In genomic region chr1:114319480-114319879, GRCh38 we compare ENCODE assay signal across 19 cellular contexts.
DNase-seq lines count a peak whose midpoint lies in the region; ATAC-seq, FAIRE-seq and TF ChIP-seq lines count a peak whose summit lies in the region.
"Had no signal": no experiment of that assay in that cellular context is flagged by ENCODE, and none has a peak within 500 bp of the region (broad histone marks: within the 10 kb centered on the region; RNA-seq: fewer than 3 reads in every experiment).

No MANE protein-coding gene starts in this region.

- peak overlapping the region; percentile 66 for H3K4me2 ChIP-seq in fibroblast of lung (ENCODE audit: extremely low read depth, insufficient read depth, low read length)
- H3K4me2 ChIP-seq: KMS-11 had no signal

- no peaks in the 10 kb centered on the region for H3K9me3 ChIP-seq in SK-N-MC (ENCODE audit: low read depth, low read length)
- no peaks in the 10 kb centered on the region for H3K9me3 ChIP-seq in fibroblast of lung (ENCODE audit: control insufficient read depth, insufficient read depth, low read depth, low read length)
- H3K9me3 ChIP-seq: psoas muscle had no signal

- no peak for TF ChIP-seq POLR2A in GM12892 (IDR thresholded peaks at IDR 0.05; ENCODE audit: low read depth, low read length)

- DNase-seq in EL (peak; percentile 49), SK-N-MC (ENCODE audit: low read depth, low spot score) (no peak), fibroblast of lung (ENCODE audit: low read depth in 2 of 2) (peak; percentile 46 to 83), skeletal muscle cell (ENCODE audit: low read depth) (peak; percentile 35), GM12892 (ENCODE audit: insufficient read length) (no peak)
- DNase-seq in stimulated activated CD4-positive, alpha-beta T cell treated with anti-CD3 and anti-CD28 coated beads, Interleukin-2, amount 100 ng/mL, for 24 hours = no peak
- DNase-seq: activated CD4-positive, alpha-beta T cell treated with anti-CD3 and anti-CD28 coated beads, Interleukin-2, amount 50 U/mL, for 48 hours; activated naive CD8-positive, alpha-beta T cell treated with anti-CD3 and anti-CD28 coated beads, Interleukin-2, amount 10 ng/mL, durations not matched to agents 7 days and 5 days; activated T-cell treated with anti-CD3 and anti-CD28 coated beads, Interleukin-2, amount 50 U/mL, for 72 hours; DMS 273 treated with DMSO at 0.1 percent for 48 hours; H9; left cardiac atrium; NCI-H1436; NCI-H345; psoas muscle had no signal

- H2AFZ ChIP-seq in fibroblast of lung (ENCODE audit: low read length) = no peak overlapping the region

- H3K79me2 ChIP-seq in fibroblast of lung (ENCODE audit: control insufficient read depth, insufficient read depth, low read length) = no peaks in the 10 kb centered on the region

- FAIRE-seq in GM12892 (lab: Jason Lieb, UNC) = no peak
- FAIRE-seq: TTC549 had no signal

- H3K36me3 ChIP-seq in SK-N-MC (ENCODE audit: insufficient read depth, low read length) (no peaks in the 10 kb centered on the region), fibroblast of lung (ENCODE audit: control insufficient read depth, insufficient read depth, low read length) (no peaks in the 10 kb centered on the region)

- H3K9ac ChIP-seq in SK-N-MC (ENCODE audit: insufficient read length) = peak overlapping the region; percentile 16
- H3K9ac ChIP-seq in fibroblast of lung (ENCODE audit: insufficient read depth, low read length) = no peak overlapping the region
- H3K9ac ChIP-seq: KMS-11 had no signal

- peaks cover 12% of the 10 kb centered on the region for H3K4me1 ChIP-seq in fibroblast of lung (ENCODE audit: control insufficient read depth, extremely low read depth, insufficient read depth, low read length)
- H3K4me1 ChIP-seq: psoas muscle had no signal

- H3K27ac ChIP-seq in SK-N-MC (peak overlapping the region; percentile 11; the same call in 1 of the 2 replicates), fibroblast of lung (ENCODE audit: insufficient read depth, low read length) (peak overlapping the region; percentile 28)
- H3K27ac ChIP-seq: KMS-11, psoas muscle had no signal

- no peak for ATAC-seq in GM21381 (IDR thresholded peaks at IDR 0.05; ENCODE audit: unreplicated experiment)
- no peak for ATAC-seq in HG03439 (IDR thresholded peaks at IDR 0.05; ENCODE audit: unreplicated experiment)
- ATAC-seq: activated T-cell treated with anti-CD3 and anti-CD28 coated beads, Interleukin-2, amount 50 U/mL, for 72 hours; left cardiac atrium; psoas muscle had no signal

- H3K27me3 ChIP-seq in fibroblast of lung (ENCODE audit: control insufficient read depth, insufficient read depth, low read length) = no peaks in the 10 kb centered on the region

- H3K4me3 ChIP-seq in SK-N-MC (no peak overlapping the region), fibroblast of lung (replicated peaks in 1 of 4; ENCODE audit: control extremely low read depth in 1 of 4, insufficient read depth in 1 of 4, low read depth in 3 of 4, low read length in 4 of 4) (no peak overlapping the region), skeletal muscle cell (ENCODE audit: low read depth, low read length) (no peak overlapping the region)
- H3K4me3 ChIP-seq: psoas muscle had no signal

- no peaks in the 10 kb centered on the region for H4K20me1 ChIP-seq in fibroblast of lung (ENCODE audit: control insufficient read depth, extremely low read depth, insufficient read depth, low read length)

- no peak for TF ChIP-seq CTCF in fibroblast of lung (conservative IDR thresholded peaks at IDR 0.05 in 1 of 2, IDR thresholded peaks at IDR 0.05 in 1 of 2; ENCODE audit: low read depth in 1 of 2, low read length in 2 of 2)

Comparison
In these comparisons a context has a peak if more than half of its experiments do, and no peak if none do; other contexts are left out.
1. DNase-seq: peak in EL (single experiment), fibroblast of lung (2 of 2) and skeletal muscle cell (single experiment); none in SK-N-MC (single experiment), GM12892 (single experiment) and stimulated activated CD4-positive, alpha-beta T cell treated with anti-CD3 and anti-CD28 coated beads, Interleukin-2, amount 100 ng/mL, for 24 hours (0 of 2).